ENCODE assay signal across 11 cellular contexts in genomic region chr6:110185879-110186278, GRCh38. TPM values are rescaled to one million over a fixed set of nuclear protein-coding genes. Genes with fewer than 3 reads are reported as not detected.
DNase-seq lines count a peak whose midpoint lies in the region; ATAC-seq and TF ChIP-seq lines count a peak whose summit lies in the region.
"Had no signal": no experiment of that assay in that cellular context is flagged by ENCODE, and none has a peak within 500 bp of the region (broad histone marks: within the 10 kb centered on the region; RNA-seq: fewer than 3 reads in every experiment).

No MANE protein-coding gene starts in this region.

- H3K9me3 Mint-ChIP-seq in memory B cell: no peaks in the 10 kb centered on the region

- peak overlapping the region; percentile 56 for H3K4me3 Mint-ChIP-seq in memory B cell

- H3K36me3 Mint-ChIP-seq in memory B cell: peaks cover 8% of the 10 kb centered on the region

- H3K27me3 ChIP-seq in MG63 (no peaks in the 10 kb centered on the region), upper lobe of left lung (no peaks in the 10 kb centered on the region)

- TF ChIP-seq EP300 in upper lobe of left lung (IDR thresholded peaks at IDR 0.05): no peak

- TF ChIP-seq CTCF in upper lobe of left lung (IDR thresholded peaks at IDR 0.05): no peak

- ATAC-seq in GM18519 (IDR thresholded peaks at IDR 0.05; ENCODE audit: low FRiP score, unreplicated experiment) (peak; percentile 55), GM21526 (IDR thresholded peaks at IDR 0.05; ENCODE audit: low FRiP score, unreplicated experiment) (peak; percentile 47), HG03439 (IDR thresholded peaks at IDR 0.05; ENCODE audit: unreplicated experiment) (peak; percentile 51), memory B cell (ENCODE audit: low read depth) (no peak), upper lobe of left lung (ENCODE audit: low FRiP score in 2 of 2) (no peak)

- no peak overlapping the region for H3K27ac ChIP-seq in upper lobe of left lung

- peaks cover 13% of the 10 kb centered on the region for H3K4me1 Mint-ChIP-seq in memory B cell

- no peak overlapping the region for H3K4me3 ChIP-seq in MG63
- no peak overlapping the region for H3K4me3 ChIP-seq in upper lobe of left lung

- WGBS in upper lobe of left lung, 2 donors: 81 to 86% methylated on average over 3 of the region's 3 CpGs

- H3K27me3 Mint-ChIP-seq in memory B cell: no peaks in the 10 kb centered on the region

- H3K36me3 ChIP-seq in MG63 (peaks cover 3% of the 10 kb centered on the region; the same call in 1 of the 2 replicates), upper lobe of left lung (no peaks in the 10 kb centered on the region)

- TF ChIP-seq POLR2A in upper lobe of left lung (IDR thresholded peaks at IDR 0.05): no peak

- H3K9me3 ChIP-seq in MG63: no peaks in the 10 kb centered on the region
- no peaks in the 10 kb centered on the region for H3K9me3 ChIP-seq in upper lobe of left lung

- DNase-seq in memory B cell (ENCODE audit: low spot score in 2 of 2) (no peak), MG63 (no peak), SW480 (ENCODE audit: low spot score) (no peak), upper lobe of left lung (no peak), NCI-H146 (lab: John Stamatoyannopoulos, UW) (no peak)
- DNase-seq: anterior cingulate cortex; foreskin melanocyte; stimulated activated CD4-positive, alpha-beta T cell treated with anti-CD3 and anti-CD28 coated beads, Interleukin-4, amount 100 ng/mL, for 1 hour had no signal

- peak overlapping the region; percentile 74 for H3K27ac Mint-ChIP-seq in memory B cell

- H3K4me1 ChIP-seq in upper lobe of left lung: peaks cover 26 to 36% (median 32%) of the 10 kb centered on the region in 4 donors

RNA-seq across cellular contexts. Expression of gene CDC40, which starts 5.7 kb away (rescaled TPM):
- 12.0 and 15.7 TPM in 2 replicates for total RNA-seq in MG63 (2014; rRNA removed; shearing (Covaris generic); ENCODE audit: low replicate concordance)
- 10 to 100 TPM in 5 of 6 donors, 1 to 10 TPM in 1; 10.0 to 34.5 (median 20.9) TPM for total RNA-seq in upper lobe of left lung

RNA-seq across cellular contexts. Expression of gene WASF1, which starts 6.4 kb away (rescaled TPM):
- 4.7 and 4.8 TPM in 2 replicates for total RNA-seq in MG63 (2014; rRNA removed; shearing (Covaris generic); ENCODE audit: low replicate concordance)
- 1 to 10 TPM; 2.0 to 9.4 (median 4.3) TPM for total RNA-seq in upper lobe of left lung

Comparison
In these comparisons a context has a peak if more than half of its experiments do, and no peak if none do; other contexts are left out.
1. ATAC-seq: peak in GM18519 (single experiment), GM21526 (single experiment) and HG03439 (single experiment); none in memory B cell (single experiment) and upper lobe of left lung (0 of 2).